19 cellular contexts compared by ENCODE assay signal in genomic region chr4:41205130-41205529, GRCh38. TPM values are rescaled to one million over a fixed set of nuclear protein-coding genes. Genes with fewer than 3 reads are reported as not detected.
DNase-seq lines count a peak whose midpoint lies in the region; ATAC-seq and TF ChIP-seq lines count a peak whose summit lies in the region.
"Had no signal": no experiment of that assay in that cellular context is flagged by ENCODE, and none has a peak within 500 bp of the region (broad histone marks: within the 10 kb centered on the region; RNA-seq: fewer than 3 reads in every experiment).

No MANE protein-coding gene starts in this region.

- no TSS peak for BruUV-seq in MCF 10A (replicated peaks; lab: Mats Ljungman, UMichigan)

- no peak overlapping the region for H3K4me3 Mint-ChIP-seq in MCF 10A (ENCODE audit: unreplicated experiment)
- H3K4me3 Mint-ChIP-seq: activated CD4-positive, alpha-beta memory T cell treated with anti-CD3 and anti-CD28 coated beads for 36 hours; brain; CD14-positive monocyte had no signal

- H3K27me3 ChIP-seq in heart left ventricle (no peaks in the 10 kb centered on the region), thyroid gland (no peaks in the 10 kb centered on the region)
- H3K27me3 ChIP-seq: tibial artery had no signal

- CTCF ChIA-PET in MCF 10A (lab: Yijun Ruan, JAX): interaction anchor here (0.6 to 2.5 kb wide), 12 partner anchors 8 to 280 kb away, joined by 3 to 16 read pairs (median 3); partner anchors contain the start of gene APBB2

- H3K4me1 ChIP-seq in heart left ventricle (peaks cover 0 to 91% (median 46%) of the 10 kb centered on the region in 12 donors), thyroid gland (peaks cover 77 to 85% of the 10 kb centered on the region in 2 donors)

- H3K27me3 Mint-ChIP-seq in MCF 10A (ENCODE audit: insufficient read depth, unreplicated experiment): no peaks in the 10 kb centered on the region

- ATAC-seq in heart left ventricle (no peak), Right ventricle myocardium superior (ENCODE audit: poor library complexity) (no peak), HG02981 (IDR thresholded peaks at IDR 0.05; ENCODE audit: unreplicated experiment) (no peak), GM19023 (IDR thresholded peaks at IDR 0.05; ENCODE audit: unreplicated experiment) (no peak)
- ATAC-seq: activated naive CD4-positive, alpha-beta T cell treated with anti-CD3 and anti-CD28 coated beads, Interleukin-2, amount 50 U/mL, for 72 hours had no signal

- peaks cover 14% of the 10 kb centered on the region for H3K36me3 Mint-ChIP-seq in MCF 10A (ENCODE audit: insufficient read depth, unreplicated experiment)
- H3K36me3 Mint-ChIP-seq: activated CD4-positive, alpha-beta memory T cell treated with anti-CD3 and anti-CD28 coated beads for 36 hours; activated naive CD4-positive, alpha-beta T cell treated with anti-CD3 and anti-CD28 coated beads, Interleukin-2, amount 50 U/mL, for 72 hours; CD14-positive monocyte had no signal

- H3K4me3 ChIP-seq in heart left ventricle (no peak overlapping the region), thyroid gland (replicated peaks in 1 of 3) (no peak overlapping the region)
- H3K4me3 ChIP-seq: tibial artery had no signal

- no peak for TF ChIP-seq CTCF in heart left ventricle (IDR thresholded peaks at IDR 0.05)
- TF ChIP-seq CTCF in MCF 10A (IDR thresholded peaks at IDR 0.05; ENCODE audit: unreplicated experiment): no peak
- TF ChIP-seq CTCF in thyroid gland (IDR thresholded peaks at IDR 0.05): no peak

- H3K27ac Mint-ChIP-seq in MCF 10A (ENCODE audit: low read depth, unreplicated experiment): peak overlapping the region; percentile 83
- H3K27ac Mint-ChIP-seq: activated CD4-positive, alpha-beta memory T cell treated with anti-CD3 and anti-CD28 coated beads for 36 hours; activated naive CD4-positive, alpha-beta T cell treated with anti-CD3 and anti-CD28 coated beads, Interleukin-2, amount 50 U/mL, for 72 hours; CD14-positive monocyte had no signal

- no peaks in the 10 kb centered on the region for H3K9me3 Mint-ChIP-seq in MCF 10A (ENCODE audit: unreplicated experiment)
- H3K9me3 Mint-ChIP-seq: activated CD4-positive, alpha-beta memory T cell treated with anti-CD3 and anti-CD28 coated beads for 36 hours; activated naive CD4-positive, alpha-beta T cell treated with anti-CD3 and anti-CD28 coated beads, Interleukin-2, amount 50 U/mL, for 72 hours; CD14-positive monocyte had no signal

- H3K4me1 Mint-ChIP-seq in MCF 10A (ENCODE audit: insufficient read depth, unreplicated experiment): peaks cover 84% of the 10 kb centered on the region

- H3K36me3 ChIP-seq in heart left ventricle (no peaks in the 10 kb centered on the region), thyroid gland (no peaks in the 10 kb centered on the region)
- H3K36me3 ChIP-seq: tibial artery, WERI-Rb-1 had no signal

- POLR2A ChIA-PET in MCF 10A (lab: Yijun Ruan, JAX): interaction anchor here (0.6 to 11.0 kb wide), 19 partner anchors 8 to 680 kb away, joined by 3 to 98 read pairs (median 8); partner anchors contain the start of gene APBB2

- intact Hi-C loops in heart left ventricle (cut with DNase I): loop anchor here in 3 of 10 donors (5.0 kb wide), 3 partner anchors 43 to 63 kb away; no protein-coding TSS in a partner anchor
- intact Hi-C loops in Right ventricle myocardium superior (cut with DNase I): no loop called here
- intact Hi-C loops in MCF 10A (cut with micrococcal nuclease): no loop called here
- intact Hi-C loops in thyroid gland (cut with DNase I): loop anchor here (10.0 kb wide), 1 partner anchor 80 kb away; no protein-coding TSS in a partner anchor

- H3K9me3 ChIP-seq in heart left ventricle: peaks cover 0 to 7% (median 0%) of the 10 kb centered on the region in 12 donors
- no peaks in the 10 kb centered on the region for H3K9me3 ChIP-seq in thyroid gland
- H3K9me3 ChIP-seq: tibial artery had no signal

- 37 to 60% (median 48%) methylated on average over 3 of the region's 3 CpGs for WGBS in heart left ventricle, 4 donors
- WGBS in thyroid gland, 2 donors: 60 to 69% methylated on average over 3 of the region's 3 CpGs

- TF ChIP-seq POLR2A in heart left ventricle (IDR thresholded peaks at IDR 0.05) (no peak), thyroid gland (IDR thresholded peaks at IDR 0.05) (no peak)

- H3K27ac ChIP-seq in heart left ventricle (peak overlapping the region in 9 of 12 donors; percentile 3 to 74 (median 45)), thyroid gland (peak overlapping the region; percentile 76 to 85 (median 84))
- H3K27ac ChIP-seq: WERI-Rb-1 had no signal

- DNase-seq in heart left ventricle (no peak), Right ventricle myocardium superior (no peak), MCF 10A (ENCODE audit: unreplicated experiment) (no peak), lung microvascular endothelial cell (ENCODE audit: low read depth in 2 of 2) (peak; percentile 59 to 61), thyroid gland (no peak), GM19238 (ENCODE audit: insufficient read length, low spot score) (no peak)
- DNase-seq: 8988T; activated CD4-positive, alpha-beta memory T cell treated with anti-CD3 and anti-CD28 coated beads for 36 hours; activated T-cell treated with anti-CD3 and anti-CD28 coated beads, Interleukin-2, amount 50 U/mL, for 48 hours; DMS79; NCI-H1417 treated with DMSO at 0.1 percent for 48 hours; tibial artery; WERI-Rb-1 had no signal

RNA-seq across cellular contexts. Expression of gene APBB2, which starts 9.2 kb away (rescaled TPM):
- total RNA-seq in heart left ventricle (10 to 100 TPM; 19.1 to 39.1 (median 32.1) TPM), Right ventricle myocardium superior (22.5 TPM), MCF 10A (2022) (159 and 201 TPM in 2 replicates), lung microvascular endothelial cell (18.5 and 24.4 TPM in 2 replicates), thyroid gland (100 to 1,000 TPM; 174 to 253 (median 199) TPM)
- 1 to 10 TPM; 8.6 to 9.4 TPM for polyA plus RNA-seq in heart left ventricle

RNA-seq across cellular contexts. Expression of gene UCHL1, which starts 51.6 kb away (rescaled TPM):
- 10 to 100 TPM in 7 of 9 donors, 1 to 10 TPM in 2; 2.8 to 81.8 (median 18.6) TPM for total RNA-seq in heart left ventricle
- 10 to 100 TPM; 10.3 to 15.6 TPM for polyA plus RNA-seq in heart left ventricle
- total RNA-seq in Right ventricle myocardium superior: 9.5 TPM
- 1.3 and 1.4 TPM in 2 replicates for total RNA-seq in MCF 10A (2022)
- 11.7 and 40.3 TPM in 2 replicates for total RNA-seq in lung microvascular endothelial cell
- total RNA-seq in thyroid gland: 100 to 1,000 TPM in 2 of 4 donors, 10 to 100 TPM in 2; 28.2 to 245 (median 116) TPM
- total RNA-seq: T-helper 1 cell treated with Interleukin-12 subunit alpha and Interleukin-12 subunit beta and Interleukin-4 antibody, amounts not matched to agents 30 ng/mL and 1 ng/mL, for 36 hours had no signal
- polyA plus RNA-seq: CD14-positive monocyte had no signal

Comparison
In these comparisons a context has a peak if more than half of its experiments do, and no peak if none do; other contexts are left out.
1. DNase-seq: peak in lung microvascular endothelial cell (2 of 2); none in heart left ventricle (0 of 5), Right ventricle myocardium superior (single experiment), MCF 10A (single experiment), thyroid gland (0 of 2) and GM19238 (single experiment).